Comparison of ENCODE assay signal across 1 cellular context in genomic region chr4:55820260-55820659, GRCh38.
TF ChIP-seq lines count a peak whose summit lies in the region.

No MANE protein-coding gene starts in this region.

TF ChIP-seq in HepG2, 621 proteins besides CTCF, POLR2A, EP300 and RAD21:
- no peak for TF ChIP-seq NBN (conservative IDR thresholded peaks at IDR 0.05)
- TF ChIP-seq MED13 (CRISPR knock-in tag; IDR thresholded peaks at IDR 0.05), result no peak
- no peak for TF ChIP-seq ZNF740 (CRISPR knock-in tag; IDR thresholded peaks at IDR 0.05)
- TF ChIP-seq ZFP37 (CRISPR knock-in tag; IDR thresholded peaks at IDR 0.05; ENCODE audit: borderline replicate concordance), result no peak
- no peak for TF ChIP-seq HNF4A (CRISPR knock-in tag; IDR thresholded peaks at IDR 0.05)
- TF ChIP-seq TP53 (CRISPR knock-in tag; conservative IDR thresholded peaks at IDR 0.05), result no peak
- TF ChIP-seq ZNF101 (CRISPR knock-in tag; IDR thresholded peaks at IDR 0.05; ENCODE audit: borderline replicate concordance, low read depth), result no peak
- TF ChIP-seq ZNF597 (CRISPR knock-in tag; IDR thresholded peaks at IDR 0.05), result no peak
- no peak for TF ChIP-seq PHF20 (CRISPR knock-in tag; IDR thresholded peaks at IDR 0.05)
- no peak for TF ChIP-seq IKZF4 (CRISPR knock-in tag; IDR thresholded peaks at IDR 0.05; ENCODE audit: borderline replicate concordance, low read depth, not compliant biosample characterization)
- TF ChIP-seq ZNF761 (CRISPR knock-in tag; conservative IDR thresholded peaks at IDR 0.05), result no peak
TF ChIP-seq in HepG2: peak in this region for 0.
